ENCODE assay signal across 28 cellular contexts in the genomic region with DNA sequence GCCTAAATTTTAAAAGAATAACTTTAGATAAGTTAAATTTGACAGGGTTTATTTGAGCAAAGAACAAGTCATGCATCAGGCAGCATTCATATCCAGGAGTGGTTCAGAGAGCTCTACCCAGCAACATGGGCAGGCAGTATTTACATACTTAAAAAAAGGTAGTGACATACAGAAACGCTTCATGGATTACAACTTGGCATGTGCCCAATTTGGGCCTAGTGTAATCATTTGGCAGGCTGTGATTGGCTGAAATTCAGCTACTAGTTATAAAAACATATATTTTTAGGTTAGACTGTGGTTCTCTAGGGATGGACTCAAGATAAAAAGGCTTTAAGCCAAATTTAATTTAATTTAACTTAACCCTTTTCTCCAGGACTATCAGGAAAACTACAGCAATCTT.
"Had no signal": no experiment of that assay in that cellular context is flagged by ENCODE, and none has a peak within 500 bp of the region (broad histone marks: within the 10 kb centered on the region; RNA-seq: fewer than 3 reads in every experiment).

No MANE protein-coding gene starts in this region.

- H3K36me3 ChIP-seq: neural progenitor cell, ovary, spleen, suprapubic skin, tibial artery, transverse colon, upper lobe of right lung, uterus had no signal

- ATAC-seq: natural killer cell; psoas muscle; right cardiac atrium; sciatic nerve; stimulated activated memory B cell treated with anti-CD40 and anti-IgM and Interleukin-4, amounts not matched to agents 10 μg/mL and 1 μg/mL and 100 μg/mL, for 72 hours; stimulated activated naive CD8-positive, alpha-beta T cell treated with anti-CD3 and anti-CD28 coated beads, Interleukin-15, amount 100 ng/mL, for 72 hours; stimulated activated naive CD8-positive, alpha-beta T cell treated with anti-CD3 and anti-CD28 coated beads, Interleukin-15, Interleukin-2, amounts not matched to agents 100 U/mL and 50 U/mL, for 24 hours; upper lobe of right lung had no signal

- H3K27me3 ChIP-seq: neural progenitor cell, ovary, spleen, suprapubic skin, testis, tibial artery, transverse colon, upper lobe of right lung, uterus had no signal

- DNase-seq: natural killer cell; occipital lobe; ovary; posterior cingulate gyrus; psoas muscle; right cardiac atrium; spleen; stimulated activated CD4-positive, alpha-beta T cell treated with anti-CD3 and anti-CD28 coated beads, Interleukin-12 subunit alpha, Interleukin-12 subunit beta, amount 100 ng/mL, for 4 hours; stimulated activated CD4-positive, alpha-beta T cell treated with anti-CD3 and anti-CD28 coated beads, Interleukin-1b, Interleukin-23, amount 100 ng/mL, for 48 hours; stimulated activated CD4-positive, alpha-beta T cell treated with anti-CD3 and anti-CD28 coated beads, Interleukin-4, amount 100 ng/mL, for 1 hour; stimulated activated CD4-positive, alpha-beta T cell treated with anti-CD3 and anti-CD28 coated beads, Interleukin-4, amount 100 ng/mL, for 4 hours; stimulated activated CD8-positive, alpha-beta memory T cell treated with anti-CD3 and anti-CD28 coated beads, Interleukin-4, amount 100 ng/mL, for 48 hours; stimulated activated naive CD4-positive, alpha-beta T cell; stimulated activated naive CD8-positive, alpha-beta T cell treated with anti-CD3 and anti-CD28 coated beads, Interleukin-15, amount 100 ng/mL, for 72 hours; stimulated activated naive CD8-positive, alpha-beta T cell treated with anti-CD3 and anti-CD28 coated beads, Interleukin-15, Interleukin-2, amounts not matched to agents 100 U/mL and 50 U/mL, for 24 hours; substantia nigra; testis; tibial artery; transverse colon; upper lobe of right lung; uterus had no signal

- H3K4me3 ChIP-seq: neural progenitor cell, ovary, psoas muscle, skin epidermis, smooth muscle cell, spleen, suprapubic skin, testis, tibial artery, transverse colon, upper lobe of right lung, uterus had no signal

- H3K27ac ChIP-seq: neural progenitor cell, ovary, parathyroid adenoma, psoas muscle, skin epidermis, spleen, suprapubic skin, testis, tibial artery, transverse colon, upper lobe of right lung, uterus had no signal

- H3K4me1 ChIP-seq: neural progenitor cell, parathyroid adenoma, psoas muscle, spleen, suprapubic skin, testis, tibial artery, transverse colon, upper lobe of right lung, uterus had no signal

- H3K9me3 ChIP-seq: ovary, psoas muscle, suprapubic skin, testis, tibial artery, upper lobe of right lung, uterus had no signal
